4 cellular contexts compared by ENCODE assay signal in the genomic region with DNA sequence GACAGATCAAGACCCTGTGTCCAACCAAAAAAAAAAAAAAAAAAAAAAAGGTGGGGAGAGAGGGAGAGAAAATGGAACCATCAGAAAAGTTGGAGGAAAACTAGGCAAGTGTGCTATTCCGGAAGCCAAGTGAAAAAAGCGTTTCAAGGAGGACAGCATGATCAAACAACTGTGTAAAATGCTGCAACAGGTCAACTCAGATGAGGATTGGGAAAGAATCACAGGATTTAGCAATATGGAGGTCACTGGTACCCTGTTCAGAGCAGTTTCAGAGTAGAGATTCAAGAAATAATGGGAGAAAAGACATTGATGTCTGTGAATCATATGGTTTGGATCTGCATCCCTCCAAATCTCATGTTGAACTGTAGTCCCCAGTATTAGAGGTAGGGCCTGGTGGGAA.
A peak's percentile ranks its signal among the peaks of the same experiment; 100 is the strongest.
TF ChIP-seq lines count a peak whose summit lies in the region.

No MANE protein-coding gene starts in this region.

TF ChIP-seq in GM12891, 5 proteins besides CTCF, POLR2A, EP300 and RAD21:
- TF ChIP-seq POLR2AphosphoS5 (IDR thresholded peaks at IDR 0.05; ENCODE audit: low read depth, low read length) (no peak), PAX5 (IDR thresholded peaks at IDR 0.05; ENCODE audit: insufficient read depth, low read length, severe bottlenecking) (no peak), POU2F2 (IDR thresholded peaks at IDR 0.05; ENCODE audit: low read depth, low read length) (no peak), SPI1 (IDR thresholded peaks at IDR 0.05; ENCODE audit: low read depth, low read length) (no peak), TAF1 (IDR thresholded peaks at IDR 0.05; ENCODE audit: low read depth, low read length) (no peak)
TF ChIP-seq in GM12891: peak in this region for 0.

TF ChIP-seq in HEK293, 187 proteins besides CTCF, POLR2A, EP300 and RAD21:
- TF ChIP-seq ZNF585B (tag by site-specific recombination; IDR thresholded peaks at IDR 0.05) (no peak), EGR2 (tag by site-specific recombination; IDR thresholded peaks at IDR 0.05; ENCODE audit: low read depth) (no peak), ZNF701 (tag by site-specific recombination; IDR thresholded peaks at IDR 0.05) (no peak), SCRT2 (tag by site-specific recombination; IDR thresholded peaks at IDR 0.05) (peak; percentile 28; the same call in 1 of the 2 replicates), ZNF37A (tag by site-specific recombination; IDR thresholded peaks at IDR 0.05) (no peak), ZNF549 (tag by site-specific recombination; IDR thresholded peaks at IDR 0.05) (no peak), SP2 (tag by site-specific recombination; IDR thresholded peaks at IDR 0.05) (no peak), TRIM28 (IDR thresholded peaks at IDR 0.05; ENCODE audit: borderline replicate concordance, low read length) (no peak)

TF ChIP-seq in H1, 55 proteins besides CTCF, POLR2A, EP300 and RAD21:
- no peak for TF ChIP-seq KDM5A (IDR thresholded peaks at IDR 0.05; ENCODE audit: low read length)
- TF ChIP-seq RNF2 (IDR thresholded peaks at IDR 0.05; ENCODE audit: borderline replicate concordance, low read depth, low read length, missing control alignments, poor library complexity, severe bottlenecking): no peak
- TF ChIP-seq CHD1 (IDR thresholded peaks at IDR 0.05; ENCODE audit: low read depth, low read length): no peak
- TF ChIP-seq TEAD4 (IDR thresholded peaks at IDR 0.05; ENCODE audit: low read depth, low read length): no peak

TF ChIP-seq in liver, 16 proteins besides CTCF, POLR2A, EP300 and RAD21:
- TF ChIP-seq HNF4A (conservative IDR thresholded peaks at IDR 0.05) (peak; percentile 9 to 41), RXRA (IDR thresholded peaks at IDR 0.05) (peak; percentile 4 to 51), JUND (IDR thresholded peaks at IDR 0.05) (no peak), GABPA (IDR thresholded peaks at IDR 0.05 in 1 of 2, conservative IDR thresholded peaks at IDR 0.05 in 1 of 2) (no peak), FOXA2 (IDR thresholded peaks at IDR 0.05) (no peak), YY1 (IDR thresholded peaks at IDR 0.05) (no peak)
